ENCODE assay signal across 20 cellular contexts in the genomic region with DNA sequence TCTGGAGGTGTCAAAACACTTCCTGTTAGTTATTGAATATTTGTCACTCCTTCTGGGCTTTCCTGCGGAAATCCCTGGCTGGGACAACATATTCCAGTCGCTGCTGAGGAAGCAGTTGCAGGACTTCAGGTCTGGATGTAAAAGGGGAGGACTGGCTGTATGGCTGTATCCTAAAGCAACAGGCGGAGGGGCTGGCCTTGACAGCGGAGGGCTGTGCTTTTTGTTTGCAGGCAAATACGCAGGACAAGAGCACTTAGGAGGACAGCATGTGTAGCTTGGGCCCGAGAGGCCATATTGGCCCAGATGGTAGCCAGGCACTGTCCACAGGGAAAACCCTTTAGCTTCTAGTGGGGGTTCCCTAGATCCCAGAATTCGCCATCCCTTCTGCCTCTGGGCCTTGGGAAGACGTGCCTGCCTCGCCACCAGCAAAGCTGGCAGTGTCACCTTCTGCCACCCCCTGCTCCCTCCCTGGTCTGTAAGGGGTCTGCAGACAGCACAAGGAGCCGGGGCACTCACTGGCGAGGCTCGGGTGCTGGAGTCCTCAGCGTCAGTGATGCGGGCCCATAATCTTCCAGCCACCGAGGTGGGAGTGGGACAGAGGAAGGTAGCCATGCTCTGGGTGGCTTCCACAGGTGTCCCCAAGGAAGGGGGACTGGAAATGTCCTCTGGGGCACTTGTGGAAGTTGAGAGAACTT. TPM values are rescaled to one million over a fixed set of nuclear protein-coding genes. Genes with fewer than 3 reads are reported as not detected.
"Had no signal": no experiment of that assay in that cellular context is flagged by ENCODE, and none has a peak within 500 bp of the region (broad histone marks: within the 10 kb centered on the region; RNA-seq: fewer than 3 reads in every experiment).

No MANE protein-coding gene starts in this region.

- H3K4me1 Mint-ChIP-seq: endodermal cell had no signal

- H3K27ac Mint-ChIP-seq: activated B cell treated with CpG ODN at 0.5 μM for 24 hours; activated CD4-positive, alpha-beta memory T cell treated with anti-CD3 and anti-CD28 coated beads for 36 hours; activated naive CD4-positive, alpha-beta T cell treated with anti-CD3 and anti-CD28 coated beads, Interleukin-2, amount 50 U/mL, for 24 hours; activated T-helper 1 cell treated with anti-CD3 and anti-CD28 coated beads, Interleukin-12 subunit alpha, Interleukin-12 subunit beta, Interleukin-2, Interleukin-4 antibody, amounts not matched to agents 30 ng/mL and 10 ng/mL and 1 ng/mL, durations not matched to agents 14 hours and 24 hours and 36 hours; endodermal cell; memory B cell; nephron progenitor cell; T-helper 1 cell treated with Interleukin-12 subunit alpha and Interleukin-12 subunit beta and Interleukin-4 antibody, amounts not matched to agents 30 μg/mL and 1 μg/mL, for 36 hours had no signal

- H3K4me3 ChIP-seq: adrenal gland, breast epithelium had no signal

- H3K4me3 Mint-ChIP-seq: activated B cell treated with CpG ODN at 0.5 μM for 24 hours; activated CD4-positive, alpha-beta memory T cell treated with anti-CD3 and anti-CD28 coated beads for 36 hours; activated naive CD4-positive, alpha-beta T cell treated with anti-CD3 and anti-CD28 coated beads, Interleukin-2, amount 50 U/mL, for 24 hours; activated T-helper 1 cell treated with anti-CD3 and anti-CD28 coated beads, Interleukin-12 subunit alpha, Interleukin-12 subunit beta, Interleukin-2, Interleukin-4 antibody, amounts not matched to agents 30 ng/mL and 10 ng/mL and 1 ng/mL, durations not matched to agents 14 hours and 24 hours and 36 hours; endodermal cell; memory B cell; nephron progenitor cell; T-helper 1 cell treated with Interleukin-12 subunit alpha and Interleukin-12 subunit beta and Interleukin-4 antibody, amounts not matched to agents 30 μg/mL and 1 μg/mL, for 36 hours had no signal

- DNase-seq: activated B cell treated with CpG ODN at 0.5 μM for 24 hours; activated CD4-positive, alpha-beta memory T cell treated with anti-CD3 and anti-CD28 coated beads for 36 hours; activated CD4-positive, alpha-beta T cell treated with anti-CD3 and anti-CD28 coated beads for 48 hours; activated gamma-delta T cell; adrenal gland; cerebellar nuclear complex; cortex of kidney; endodermal cell; nephron progenitor cell; occipital lobe; stimulated activated CD4-positive, alpha-beta T cell treated with anti-CD3 and anti-CD28 coated beads, Interleukin-4, amount 100 ng/mL, for 24 hours; stimulated activated naive CD8-positive, alpha-beta T cell treated with anti-CD3 and anti-CD28 coated beads, Interleukin-15, Interleukin-2, amounts not matched to agents 100 U/mL and 50 U/mL, for 24 hours had no signal

- ATAC-seq: stimulated activated naive CD8-positive, alpha-beta T cell treated with anti-CD3 and anti-CD28 coated beads, Interleukin-15, Interleukin-2, amounts not matched to agents 100 U/mL and 50 U/mL, for 24 hours had no signal

- H3K4me1 ChIP-seq: adrenal gland, breast epithelium had no signal

- H3K27ac ChIP-seq: adrenal gland, breast epithelium, epithelial cell of prostate had no signal

- H3K36me3 Mint-ChIP-seq: activated CD4-positive, alpha-beta memory T cell treated with anti-CD3 and anti-CD28 coated beads for 36 hours; activated naive CD4-positive, alpha-beta T cell treated with anti-CD3 and anti-CD28 coated beads, Interleukin-2, amount 50 U/mL, for 24 hours; memory B cell had no signal

- H3K36me3 ChIP-seq: adrenal gland, breast epithelium had no signal

- H3K9me3 ChIP-seq: adrenal gland, breast epithelium had no signal

- H3K9me3 Mint-ChIP-seq: activated B cell treated with CpG ODN at 0.5 μM for 24 hours; activated CD4-positive, alpha-beta memory T cell treated with anti-CD3 and anti-CD28 coated beads for 36 hours; activated naive CD4-positive, alpha-beta T cell treated with anti-CD3 and anti-CD28 coated beads, Interleukin-2, amount 50 U/mL, for 24 hours; activated T-helper 1 cell treated with anti-CD3 and anti-CD28 coated beads, Interleukin-12 subunit alpha, Interleukin-12 subunit beta, Interleukin-2, Interleukin-4 antibody, amounts not matched to agents 30 ng/mL and 10 ng/mL and 1 ng/mL, durations not matched to agents 14 hours and 24 hours and 36 hours; endodermal cell; memory B cell; nephron progenitor cell; T-helper 1 cell treated with Interleukin-12 subunit alpha and Interleukin-12 subunit beta and Interleukin-4 antibody, amounts not matched to agents 30 μg/mL and 1 μg/mL, for 36 hours had no signal

RNA-seq across cellular contexts. Expression of a gene that starts 6.7 kb away (rescaled TPM):
- total RNA-seq: activated B cell treated with CpG ODN at 0.5 μM for 24 hours, fibroblast of villous mesenchyme, mononuclear cell, occipital lobe had no signal
